In the genomic region with DNA sequence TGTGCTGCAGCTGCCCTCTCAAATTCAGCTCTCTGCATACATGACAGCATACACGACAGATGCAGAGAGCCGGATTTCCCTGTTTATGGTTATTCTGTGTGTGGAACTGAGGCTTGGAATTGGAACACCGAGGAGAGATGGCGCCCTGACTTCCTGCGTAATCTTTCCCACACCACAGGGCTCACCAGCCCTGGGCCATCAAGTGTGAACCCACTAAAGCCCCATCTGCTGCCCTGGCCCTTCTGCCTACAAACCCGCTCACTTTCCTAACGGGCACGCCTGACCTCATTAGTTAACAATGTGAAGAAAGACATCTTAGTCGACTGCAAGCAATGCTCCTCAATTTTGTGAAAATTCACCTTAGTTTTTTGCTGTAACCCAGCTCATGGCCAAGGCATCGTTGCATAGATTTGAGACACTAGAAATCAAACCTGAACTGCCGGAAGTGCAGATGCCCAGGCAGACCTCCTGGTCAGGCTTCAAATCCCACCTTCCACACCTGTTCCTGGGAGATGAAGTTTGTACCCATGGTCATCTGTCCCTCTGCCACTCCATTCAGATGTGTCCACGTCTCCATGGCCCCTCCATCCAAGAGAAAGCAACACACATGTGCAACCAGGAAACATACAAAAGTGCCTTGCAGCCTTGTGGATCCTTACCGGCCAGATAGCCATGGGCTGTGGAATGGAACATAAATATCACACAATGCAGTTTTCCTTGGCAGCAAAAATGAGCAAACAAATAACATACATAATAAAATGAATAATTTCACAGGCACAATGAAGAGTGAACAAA, we compare ENCODE assay signal across 38 cellular contexts. TPM values are rescaled to one million over a fixed set of nuclear protein-coding genes. Genes with fewer than 3 reads are reported as not detected.
"Had no signal": no experiment of that assay in that cellular context is flagged by ENCODE, and none has a peak within 500 bp of the region (broad histone marks: within the 10 kb centered on the region; RNA-seq: fewer than 3 reads in every experiment).

No MANE protein-coding gene starts in this region.

- DNase-seq: activated B cell treated with CpG ODN at 0.5 μM for 24 hours; activated CD4-positive, alpha-beta memory T cell treated with anti-CD3 and anti-CD28 coated beads for 36 hours; activated CD4-positive, alpha-beta T cell treated with anti-CD3 and anti-CD28 coated beads for 4 hours; activated CD4-positive, alpha-beta T cell treated with anti-CD3 and anti-CD28 coated beads, Interleukin-2, amount 50 U/mL, for 1 hour; activated CD4-positive, CD25-positive, alpha-beta regulatory T cell treated with anti-CD3 and anti-CD28 coated beads, Interleukin-2, amount 50 U/mL, for 72 hours; activated CD8-positive, alpha-beta memory T cell treated with anti-CD3 and anti-CD28 coated beads, Interleukin-2, amount 50 U/mL, for 4 hours; activated naive CD4-positive, alpha-beta T cell; activated naive CD4-positive, alpha-beta T cell treated with anti-CD3 and anti-CD28 coated beads, Interleukin-2, amount 50 U/mL, for 16 hours; activated naive CD8-positive, alpha-beta T cell treated with anti-CD3 and anti-CD28 coated beads for 36 hours; activated T-cell treated with anti-CD3 and anti-CD28 coated beads for 4 hours; activated T-cell treated with anti-CD3 and anti-CD28 coated beads, Interleukin-2, amount 50 U/mL, for 4 hours; amniotic stem cell; caudate nucleus; Karpas-422; KBM-7; NCI-H1048; NCI-H1105 treated with DMSO at 0.1 percent for 48 hours; NCI-H1436; NCI-H1694; NCI-H1930; NCI-H2081 treated with DMSO at 0.1 percent for 48 hours; NCI-H226; NCI-H446 treated with DMSO at 0.1 percent for 48 hours; NCI-H524; NCI-H69; NCI-H82; NK-92 treated with Interleukin-12 subunit alpha and Interleukin-12 subunit beta, amount 100 ng/mL, for 24 hours; PC-3; Peyer's patch; SW 1271; T-helper 1 cell; T-helper 2 cell; T-helper 9 cell had no signal

- H3K4me3 ChIP-seq: ascending aorta, Peyer's patch had no signal

- H3K27ac ChIP-seq: ascending aorta, Peyer's patch, RWPE1, VCaP had no signal

- H3K9me3 ChIP-seq: ascending aorta, Peyer's patch had no signal

- H3K36me3 ChIP-seq: ascending aorta, Peyer's patch had no signal

- H3K27me3 ChIP-seq: Peyer's patch had no signal

RNA-seq across cellular contexts. Expression of a gene that starts 5.0 kb away (rescaled TPM):
- total RNA-seq: activated B cell treated with CpG ODN at 0.5 μM for 24 hours; activated CD4-positive, alpha-beta memory T cell treated with anti-CD3 and anti-CD28 coated beads for 36 hours; activated naive CD8-positive, alpha-beta T cell treated with anti-CD3 and anti-CD28 coated beads for 36 hours; activated T-cell treated with anti-CD3 and anti-CD28 coated beads, Interleukin-2, amount 50 U/mL, for 4 hours; activated T-helper 1 cell treated with anti-CD3 and anti-CD28 coated beads, Interleukin-12 subunit alpha, Interleukin-12 subunit beta, Interleukin-2, Interleukin-4 antibody, amounts not matched to agents 30 ng/mL and 10 ng/mL and 1 ng/mL, durations not matched to agents 14 hours and 24 hours and 36 hours; ascending aorta; MCF 10A; PC-3; Peyer's patch had no signal
